Comparison of ENCODE assay signal across 8 cellular contexts in the genomic region with DNA sequence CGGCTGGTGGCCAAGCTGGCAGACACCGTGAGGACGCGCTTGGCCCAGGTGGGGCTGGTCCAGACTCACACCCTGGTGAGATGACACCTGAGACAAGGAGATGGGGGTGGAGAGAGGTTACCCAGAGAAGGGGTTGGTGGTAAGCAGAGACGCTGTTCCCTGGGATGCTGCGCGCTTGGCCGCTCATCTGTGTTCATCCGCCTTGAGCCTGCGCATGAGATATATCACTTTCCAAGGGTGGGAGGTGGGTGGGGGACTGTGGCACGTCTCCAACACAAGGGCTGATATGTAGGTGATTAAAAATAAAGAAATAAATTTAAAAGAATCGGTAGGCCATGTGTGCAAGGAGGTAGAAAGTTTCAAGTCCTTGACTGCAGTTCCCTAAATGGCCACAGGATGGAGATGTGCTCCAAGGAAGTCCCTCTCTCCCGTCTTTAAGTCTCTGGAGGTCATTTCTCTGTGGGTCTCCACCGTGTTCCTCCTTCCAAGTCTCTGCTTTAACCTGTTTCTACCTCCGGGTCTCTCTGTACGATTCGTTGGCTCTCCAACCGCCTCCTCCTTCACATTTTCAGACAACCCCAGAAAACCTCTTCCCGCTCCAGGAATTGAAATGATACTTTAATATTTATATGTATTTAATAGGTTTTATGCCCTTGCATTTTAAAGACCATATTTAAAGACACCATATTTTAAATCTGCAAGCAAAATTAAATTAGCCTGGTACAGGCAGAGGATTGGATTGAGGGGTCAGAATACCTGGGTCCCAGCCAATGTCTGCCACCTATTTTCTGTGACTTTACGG. TPM values are rescaled to one million over a fixed set of nuclear protein-coding genes. Genes with fewer than 3 reads are reported as not detected.
DNase-seq lines count a peak whose midpoint lies in the region; ATAC-seq and TF ChIP-seq lines count a peak whose summit lies in the region.

No MANE protein-coding gene starts in this region.

- H3K4me2 ChIP-seq in HCT116 (ENCODE audit: low read length), result peak overlapping the region; percentile 19; the same call in 1 of the 2 replicates

- intact Hi-C loops in HCT116 (cut with micrococcal nuclease), result loop anchor here (1.0 to 2.0 kb wide), 2 partner anchors 24 to 127 kb away; no protein-coding TSS in a partner anchor

- ATAC-seq in HCT116, result peak; percentile 61
- ATAC-seq in GM21381 (IDR thresholded peaks at IDR 0.05; ENCODE audit: unreplicated experiment), result no peak

- WGBS in liver, result 56% methylated on average over 20 of the region's 20 CpGs

- H3K27me3 ChIP-seq in HCT116 (ENCODE audit: insufficient read depth, low read length) (no peaks in the 10 kb centered on the region), liver (ENCODE audit: control insufficient read depth in 4 of 4, insufficient read depth in 4 of 4, low read length in 3 of 4) (peaks cover 0 to 2% (median 0%) of the 10 kb centered on the region in 4 donors)

- TF ChIP-seq RAD21 in HCT116 (IDR thresholded peaks at IDR 0.05; ENCODE audit: low read depth) (peak; percentile 88), liver (IDR thresholded peaks at IDR 0.05) (peak; percentile 86 to 91)

- no peaks in the 10 kb centered on the region for H4K20me1 ChIP-seq in HCT116 (ENCODE audit: insufficient read depth)

- H2AFZ ChIP-seq in HCT116 (ENCODE audit: low read depth, low read length, poor library complexity, severe bottlenecking), result peak overlapping the region; percentile 97

- H3K9me3 ChIP-seq in HCT116 (ENCODE audit: control insufficient read depth in 1 of 2, insufficient read depth in 1 of 2, low read depth in 1 of 2, low read length in 2 of 2) (no peaks in the 10 kb centered on the region), liver (ENCODE audit: control insufficient read depth in 4 of 4, low read length in 3 of 4) (no peaks in the 10 kb centered on the region)

- TF ChIP-seq CTCF in HCT116 (IDR thresholded peaks at IDR 0.05 in 2 of 3, conservative IDR thresholded peaks at IDR 0.05 in 1 of 3; ENCODE audit: borderline replicate concordance in 1 of 3, insufficient read depth in 1 of 3, low read depth in 2 of 3, low read length in 2 of 3) (peak; percentile 84 to 94 (median 91)), liver (IDR thresholded peaks at IDR 0.05; ENCODE audit: low read depth, low read length, missing input control) (peak; percentile 92)

- H3K79me2 ChIP-seq in HCT116 (ENCODE audit: insufficient read depth, low read length), result no peaks in the 10 kb centered on the region

- RAD21 ChIA-PET in HCT116 (lab: Charles Lee; ENCODE audit: low non-redundant PET in 1 of 2, low total read pairs in 2 of 2, uncharacterized antibody in 2 of 2, unreplicated experiment in 2 of 2), result interaction anchor here in 1 of 2 experiments (0.6 kb wide), 1 partner anchor 138 kb away, joined by 4 read pairs; no protein-coding TSS in a partner anchor

- no peak for TF ChIP-seq POLR2A in HCT116 (IDR thresholded peaks at IDR 0.05; ENCODE audit: borderline replicate concordance, extremely low read depth, insufficient read depth, insufficient read length)

- POLR2A ChIA-PET in HCT116 (lab: Charles Lee), result no interaction called here

- CTCF ChIA-PET in HCT116 (lab: Charles Lee), result interaction anchor here (1.0 to 3.0 kb wide), 3 partner anchors 16 to 127 kb away, joined by 3 to 19 read pairs (median 3); no protein-coding TSS in a partner anchor

- no peaks in the 10 kb centered on the region for H3K36me3 ChIP-seq in HCT116 (ENCODE audit: control insufficient read depth in 1 of 2, insufficient read depth in 2 of 2, low read length in 2 of 2)
- no peaks in the 10 kb centered on the region for H3K36me3 ChIP-seq in liver (ENCODE audit: control insufficient read depth in 4 of 4, insufficient read depth in 3 of 4, low read depth in 1 of 4, low read length in 3 of 4)

- H3K9ac ChIP-seq in HCT116 (ENCODE audit: low read length) (no peak overlapping the region), liver (ENCODE audit: low read depth in 1 of 2, low read length in 2 of 2) (no peak overlapping the region)

- no peaks in the 10 kb centered on the region for H3K9me2 ChIP-seq in HCT116 (ENCODE audit: insufficient read depth)

- DNase-seq in Ammon's horn (ENCODE audit: low spot score), result peak; percentile 89
- DNase-seq in HCT116 (ENCODE audit: low read depth, low spot score), result peak; percentile 83
- DNase-seq in NCI-H460 (ENCODE audit: extremely low read depth, low read depth), result peak; percentile 87
- peak; percentile 68 to 75 for DNase-seq in activated CD4-positive, alpha-beta T cell treated with anti-CD3 and anti-CD28 coated beads for 24 hours (ENCODE audit: low read depth in 2 of 2)
- peak; percentile 82 for DNase-seq in cerebellum (ENCODE audit: low spot score)
- DNase-seq in stimulated activated CD4-positive, alpha-beta T cell treated with anti-CD3 and anti-CD28 coated beads, TNF-alpha, amount 100 ng/mL, for 4 hours (ENCODE audit: low read depth in 3 of 3), result peak; percentile 29 to 61 (median 39)

- H3K4me3 ChIP-seq in HCT116 (replicated peaks in 1 of 2; ENCODE audit: low read depth in 1 of 2, low read length in 2 of 2) (no peak overlapping the region), liver (ENCODE audit: low read depth in 1 of 3, low read length in 3 of 3) (no peak overlapping the region)

- H3K4me1 ChIP-seq in HCT116 (ENCODE audit: control insufficient read depth in 1 of 2, insufficient read depth in 2 of 2, low read length in 2 of 2) (peaks cover 11 to 28% of the 10 kb centered on the region in 2 experiments), liver (ENCODE audit: control insufficient read depth in 4 of 4, insufficient read depth in 4 of 4, low read length in 3 of 4) (no peaks in the 10 kb centered on the region)

- no TSS peak for BruUV-seq in HCT116 (replicated peaks; lab: Mats Ljungman, UMichigan)

- H3K27ac ChIP-seq in HCT116 (ENCODE audit: low read depth, low read length) (no peak overlapping the region), liver (ENCODE audit: low read depth in 1 of 2, low read length in 2 of 2) (no peak overlapping the region)

TF ChIP-seq in liver, 16 proteins besides CTCF, POLR2A, EP300 and RAD21:
- no peak for TF ChIP-seq FOXA1 (IDR thresholded peaks at IDR 0.05)
- TF ChIP-seq HNF4A (conservative IDR thresholded peaks at IDR 0.05), result peak in 1 of 2 donors; percentile 6
TF ChIP-seq in liver: peak in this region for 1.

RNA-seq across cellular contexts. Expression of gene TTC24, which starts 4.5 kb away (rescaled TPM):
- total RNA-seq in HCT116 (2021; ENCODE audit: unreplicated experiment) (not detected), cerebellum (not detected), liver (under 1 TPM; 0.08 to 0.14 TPM)
- 0.10 and 0.21 TPM in 2 replicates for polyA plus RNA-seq in HCT116 (2012)
- not detected in 2 replicates for total RNA-seq in NCI-H460 (2014; rRNA removed; shearing (Covaris generic))
- polyA plus RNA-seq in NCI-H460 (2014; cell fraction: nucleus; rRNA removed), result not detected in 2 replicates
- polyA plus RNA-seq in liver, result under 1 TPM in 1 of 2 donors, not detected in 1; 0.10 TPM

RNA-seq across cellular contexts. Expression of gene NAXE, which starts 7.6 kb away (rescaled TPM):
- 139 TPM for total RNA-seq in HCT116 (2021; ENCODE audit: unreplicated experiment)
- 130 and 140 TPM in 2 replicates for polyA plus RNA-seq in HCT116 (2012)
- total RNA-seq in NCI-H460 (2014; rRNA removed; shearing (Covaris generic)), result 235 and 249 TPM in 2 replicates
- polyA plus RNA-seq in NCI-H460 (2014; cell fraction: nucleus; rRNA removed), result 247 and 334 TPM in 2 replicates
- total RNA-seq in cerebellum, result 28.3 TPM
- total RNA-seq in liver, result 10 to 100 TPM; 20.6 to 35.0 TPM
- 10 to 100 TPM; 58.9 to 73.8 TPM for polyA plus RNA-seq in liver

RNA-seq across cellular contexts. Expression of gene IQGAP3, which starts 11.7 kb away (rescaled TPM):
- total RNA-seq in HCT116 (2021; ENCODE audit: unreplicated experiment), result 38.8 TPM
- polyA plus RNA-seq in HCT116 (2012), result 50.5 and 52.1 TPM in 2 replicates
- total RNA-seq in NCI-H460 (2014; rRNA removed; shearing (Covaris generic)), result 27.6 and 28.7 TPM in 2 replicates
- polyA plus RNA-seq in NCI-H460 (2014; cell fraction: nucleus; rRNA removed), result 123 and 138 TPM in 2 replicates
- 6.3 TPM for total RNA-seq in cerebellum
- total RNA-seq in liver, result 1 to 10 TPM in 1 of 2 donors, under 1 TPM in 1; under 0.01 to 8.5 TPM
- polyA plus RNA-seq in liver, result under 1 TPM; 0.11 to 0.75 TPM

RNA-seq across cellular contexts. Expression of gene GPATCH4, which starts 17.3 kb away (rescaled TPM):
- total RNA-seq in HCT116 (2021; ENCODE audit: unreplicated experiment), result 39.4 TPM
- 24.9 and 33.0 TPM in 2 replicates for polyA plus RNA-seq in HCT116 (2012)
- total RNA-seq in NCI-H460 (2014; rRNA removed; shearing (Covaris generic)), result 28.7 and 36.7 TPM in 2 replicates
- polyA plus RNA-seq in NCI-H460 (2014; cell fraction: nucleus; rRNA removed), result 27.0 and 36.6 TPM in 2 replicates
- 10.1 TPM for total RNA-seq in cerebellum
- 10 to 100 TPM in 1 of 2 donors, 1 to 10 TPM in 1; 7.6 to 18.7 TPM for total RNA-seq in liver
- 10 to 100 TPM; 13.8 to 23.6 TPM for polyA plus RNA-seq in liver

RNA-seq across cellular contexts. Expression of gene HAPLN2, which starts 35.2 kb away (rescaled TPM):
- total RNA-seq in HCT116 (2021; ENCODE audit: unreplicated experiment) (0.54 TPM), cerebellum (1.3 TPM), liver (under 1 TPM in 1 of 2 donors, not detected in 1; 0.08 TPM)
- polyA plus RNA-seq in HCT116 (2012), result 0.47 and 0.60 TPM in 2 replicates
- 0.52 TPM in 1 of 2 replicates, not detected in the other for total RNA-seq in NCI-H460 (2014; rRNA removed; shearing (Covaris generic))
- polyA plus RNA-seq in NCI-H460 (2014; cell fraction: nucleus; rRNA removed), result 1.1 and 1.9 TPM in 2 replicates
- polyA plus RNA-seq in liver, result under 1 TPM in 1 of 2 donors, not detected in 1; 0.03 TPM

Comparison
In these comparisons a context has a peak if more than half of its experiments do, and no peak if none do; other contexts are left out.
1. DNase-seq: peak in every context shown above with its lines; median percentile 89 in Ammon's horn; 87 in NCI-H460; 83 in HCT116; 82 in cerebellum; 72 in activated CD4-positive, alpha-beta T cell treated with anti-CD3 and anti-CD28 coated beads for 24 hours; 39 in stimulated activated CD4-positive, alpha-beta T cell treated with anti-CD3 and anti-CD28 coated beads, TNF-alpha, amount 100 ng/mL, for 4 hours.